In genomic region chr12:67533159-67533558, GRCh38 we compare ENCODE assay signal across 18 cellular contexts.
"Had no signal": no experiment of that assay in that cellular context is flagged by ENCODE, and none has a peak within 500 bp of the region (broad histone marks: within the 10 kb centered on the region; RNA-seq: fewer than 3 reads in every experiment).

No MANE protein-coding gene starts in this region.

- H3K4me1 ChIP-seq: psoas muscle had no signal

- H3K4me3 ChIP-seq: heart left ventricle, psoas muscle, skin epidermis, stomach, thoracic aorta, transverse colon had no signal

- H3K36me3 ChIP-seq: heart left ventricle, neutrophil, stomach, thoracic aorta, transverse colon had no signal

- H3K9me3 ChIP-seq: heart left ventricle, neutrophil, psoas muscle, stomach, thoracic aorta, transverse colon had no signal

- H3K27me3 ChIP-seq: heart left ventricle, neutrophil, stomach, transverse colon had no signal

- H3K27ac ChIP-seq: neutrophil, psoas muscle, stomach, thoracic aorta, transverse colon had no signal

- ATAC-seq: effector memory CD8-positive, alpha-beta T cell; heart left ventricle; psoas muscle; sciatic nerve; stimulated activated naive B cell treated with anti-CD40 and anti-IgM and Interleukin-4, amounts not matched to agents 10 μg/mL and 1 μg/mL and 100 μg/mL, for 72 hours had no signal

- DNase-seq: effector memory CD8-positive, alpha-beta T cell; foreskin melanocyte; heart left ventricle; hippocampal formation; kidney glomerular epithelial cell; mesendoderm; naive B cell; psoas muscle; stimulated activated CD4-positive, alpha-beta T cell treated with anti-CD3 and anti-CD28 coated beads, Interleukin-2, amount 100 ng/mL, for 24 hours; stimulated activated CD4-positive, alpha-beta T cell treated with anti-CD3 and anti-CD28 coated beads, Interleukin-4, amount 100 ng/mL, for 4 hours; stimulated activated naive B cell treated with anti-CD40 and anti-IgM and Interleukin-4, amounts not matched to agents 10 μg/mL and 1 μg/mL and 100 μg/mL, for 72 hours; stomach; substantia nigra; transverse colon had no signal
